Comparison of ENCODE assay signal across 9 cellular contexts in the genomic region with DNA sequence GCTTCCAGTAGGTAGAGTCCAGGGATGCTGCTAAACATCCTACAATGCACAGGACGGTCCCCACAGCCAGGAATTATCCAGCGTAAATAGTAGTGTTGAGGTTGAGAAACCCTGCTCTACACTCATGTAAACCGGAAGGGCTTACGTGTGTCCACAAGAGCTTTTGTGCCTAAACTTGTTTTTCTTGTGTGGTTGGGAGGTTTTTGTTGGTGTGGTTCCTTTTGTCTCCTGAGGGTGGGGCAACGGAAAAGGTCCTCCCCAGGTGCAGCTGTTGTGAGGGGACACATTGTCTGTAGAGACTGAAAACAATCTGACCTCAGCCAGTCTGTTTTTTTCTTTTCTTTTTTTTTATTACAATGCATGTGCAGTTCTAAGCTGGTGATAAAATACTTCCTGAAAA.
DNase-seq lines count a peak whose midpoint lies in the region; ATAC-seq, FAIRE-seq and TF ChIP-seq lines count a peak whose summit lies in the region.
"Had no signal": no experiment of that assay in that cellular context is flagged by ENCODE, and none has a peak within 500 bp of the region (broad histone marks: within the 10 kb centered on the region; RNA-seq: fewer than 3 reads in every experiment).

No MANE protein-coding gene starts in this region.

- peak; percentile 77 for ATAC-seq in HG03342 (IDR thresholded peaks at IDR 0.05; ENCODE audit: unreplicated experiment)
- ATAC-seq in stimulated activated naive CD8-positive, alpha-beta T cell treated with anti-CD3 and anti-CD28 coated beads, Interleukin-15, amount 100 ng/mL, for 72 hours, result peak; percentile 82

- no peaks in the 10 kb centered on the region for H3K27me3 Mint-ChIP-seq in stimulated activated naive CD8-positive, alpha-beta T cell treated with anti-CD3 and anti-CD28 coated beads, Interleukin-15, amount 100 ng/mL, for 72 hours

- H3K4me3 Mint-ChIP-seq in stimulated activated naive CD8-positive, alpha-beta T cell treated with anti-CD3 and anti-CD28 coated beads, Interleukin-15, amount 100 ng/mL, for 72 hours, result peak overlapping the region; percentile 39 to 54

- no peak for FAIRE-seq in D721Med (lab: Jason Lieb, UNC)
- FAIRE-seq: endothelial cell of umbilical vein had no signal

- H3K9me3 Mint-ChIP-seq in stimulated activated naive CD8-positive, alpha-beta T cell treated with anti-CD3 and anti-CD28 coated beads, Interleukin-15, amount 100 ng/mL, for 72 hours, result no peaks in the 10 kb centered on the region

- H3K4me1 Mint-ChIP-seq in stimulated activated naive CD8-positive, alpha-beta T cell treated with anti-CD3 and anti-CD28 coated beads, Interleukin-15, amount 100 ng/mL, for 72 hours, result peaks cover 77% of the 10 kb centered on the region

- TF ChIP-seq CTCF in D721Med (IDR thresholded peaks at IDR 0.05; ENCODE audit: insufficient read depth, missing control alignments), result no peak

- peak; percentile 45 for DNase-seq in activated T-cell treated with anti-CD3 and anti-CD28 coated beads, Interleukin-2, amount 50 U/mL, for 1 hour
- DNase-seq in activated T-cell treated with anti-CD3 and anti-CD28 coated beads for 4 hours (no peak), activated T-helper 1 cell treated with Interleukin-2 at 50 U/mL for 16 hours (ENCODE audit: low read depth) (peak; percentile 35), D721Med (ENCODE audit: insufficient read length, low spot score) (no peak), AG08395 (ENCODE audit: low spot score) (no peak), HK-2 (ENCODE audit: unreplicated experiment) (no peak)
- DNase-seq in stimulated activated naive CD8-positive, alpha-beta T cell treated with anti-CD3 and anti-CD28 coated beads, Interleukin-15, amount 100 ng/mL, for 72 hours, result peak in 1 of 2 donors; percentile 35

- peak overlapping the region in 1 of 2 donors; percentile 92 for H3K27ac Mint-ChIP-seq in stimulated activated naive CD8-positive, alpha-beta T cell treated with anti-CD3 and anti-CD28 coated beads, Interleukin-15, amount 100 ng/mL, for 72 hours

Comparison
In these comparisons a context has a peak if more than half of its experiments do, and no peak if none do; other contexts are left out.
1. DNase-seq: peak in activated T-cell treated with anti-CD3 and anti-CD28 coated beads, Interleukin-2, amount 50 U/mL, for 1 hour (single experiment) and activated T-helper 1 cell treated with Interleukin-2 at 50 U/mL for 16 hours (single experiment); none in activated T-cell treated with anti-CD3 and anti-CD28 coated beads for 4 hours (single experiment), D721Med (single experiment), AG08395 (single experiment) and HK-2 (single experiment).